8 cellular contexts compared by ENCODE assay signal in genomic region chr19:18097217-18097992, GRCh38. TPM values are rescaled to one million over a fixed set of nuclear protein-coding genes. Genes with fewer than 3 reads are reported as not detected.
DNase-seq lines count a peak whose midpoint lies in the region; ATAC-seq and TF ChIP-seq lines count a peak whose summit lies in the region.

Gene MAST3 (plus strand): TSS chr19:18097778. CDS start chr19:18097793, 15 bp downstream.

- dilution Hi-C loops in IMR-90 (cut with HindIII; ENCODE audit: low sequenced_read_pairs, unreplicated experiment): no loop called here

- H3K14ac ChIP-seq in IMR-90 (replicated peaks; ENCODE audit: low read depth, low read length): no peak within 1 kb of the TSS

- intact Hi-C loops in CD4-positive, alpha-beta T cell (cut with DNase I, micrococcal nuclease): no loop called here
- intact Hi-C loops in IMR-90 (cut with micrococcal nuclease) (no loop called here), Right ventricle myocardium superior (cut with DNase I) (no loop called here), tibial artery (cut with DNase I; ENCODE audit: low total_unique reads) (no loop called here)

- POLR2A ChIA-PET in CD4-positive, alpha-beta T cell (lab: Charles Lee): interaction anchor here (0.9 to 3.6 kb wide), 11 partner anchors 10 to 184 kb away, joined by 3 to 27 read pairs (median 4); partner anchors contain the start of genes IL12RB1, JUND, MPV17L2 and RAB3A
- POLR2A ChIA-PET in IMR-90 (lab: Charles Lee; ENCODE audit: unreplicated experiment): interaction anchor here (0.6 kb wide), 1 partner anchor 120 kb away, joined by 3 read pairs; no protein-coding TSS in a partner anchor

- peak; percentile 98 for ATAC-seq in CD4-positive, alpha-beta T cell (ENCODE audit: poor library complexity)
- ATAC-seq in IMR-90 (ENCODE audit: low read depth): peak; percentile 99
- peak; percentile 90 to 98 for ATAC-seq in activated naive CD4-positive, alpha-beta T cell treated with anti-CD3 and anti-CD28 coated beads, Interleukin-2, amount 50 U/mL, for 72 hours
- ATAC-seq in Right ventricle myocardium superior (ENCODE audit: poor library complexity): peak; percentile 97

- H3K4me1 ChIP-seq in IMR-90 (ENCODE audit: control insufficient read depth, insufficient read depth, low read length): peaks cover 8% of the 10 kb centered on the region; the same call in 1 of the 2 replicates
- peaks cover 8% of the 10 kb centered on the region for H3K4me1 ChIP-seq in parathyroid adenoma
- peaks cover 0 to 70% (median 34%) of the 10 kb centered on the region in 4 donors for H3K4me1 ChIP-seq in tibial artery

- H3K9me1 ChIP-seq in IMR-90 (ENCODE audit: insufficient read depth, low read length): no peaks in the 10 kb centered on the region

- H2AFZ ChIP-seq in IMR-90 (replicated peaks; ENCODE audit: low read length, poor library complexity) (peak within 1 kb of the TSS; percentile 82), SU-DHL-6 (ENCODE audit: low read depth, low read length, severe bottlenecking) (no peak within 1 kb of the TSS), parathyroid adenoma (peak within 1 kb of the TSS; percentile 59)

- no peaks in the 10 kb centered on the region for H3K9me3 ChIP-seq in CD4-positive, alpha-beta T cell (ENCODE audit: control insufficient read depth, low read length)
- H3K9me3 ChIP-seq in IMR-90 (ENCODE audit: control insufficient read depth, insufficient read depth, low read length) (no peaks in the 10 kb centered on the region), SU-DHL-6 (ENCODE audit: insufficient read depth, low read length) (no peaks in the 10 kb centered on the region), parathyroid adenoma (ENCODE audit: control insufficient read depth, low read length) (no peaks in the 10 kb centered on the region), tibial artery (no peaks in the 10 kb centered on the region)

- H3K4me3 Mint-ChIP-seq in CD4-positive, alpha-beta T cell: peak within 1 kb of the TSS; percentile 91

- H3K79me1 ChIP-seq in IMR-90 (ENCODE audit: low read depth in 1 of 2, low read length in 2 of 2): no peaks in the 10 kb centered on the region

- H3K36me3 Mint-ChIP-seq in CD4-positive, alpha-beta T cell (ENCODE audit: low read depth): peaks cover 6% of the 10 kb centered on the region
- H3K36me3 Mint-ChIP-seq in activated naive CD4-positive, alpha-beta T cell treated with anti-CD3 and anti-CD28 coated beads, Interleukin-2, amount 50 U/mL, for 72 hours: no peaks in the 10 kb centered on the region

- no peak within 1 kb of the TSS for H2BK120ac ChIP-seq in IMR-90 (ENCODE audit: low read depth, low read length)

- no peak for TF ChIP-seq POLR2A in IMR-90 (IDR thresholded peaks at IDR 0.05; ENCODE audit: low read depth, low read length)

- no peak within 1 kb of the TSS for H2BK5ac ChIP-seq in IMR-90 (ENCODE audit: low read depth, low read length, poor library complexity, severe bottlenecking)

- no peak within 1 kb of the TSS for H4K91ac ChIP-seq in IMR-90 (ENCODE audit: insufficient read depth, low read depth, low read length)

- no peaks in the 10 kb centered on the region for H3K27me3 Mint-ChIP-seq in CD4-positive, alpha-beta T cell

- 35% methylated on average over 11 of the region's 54 CpGs; no CpG with 5 or more reads in 1 of the 2 experiments for WGBS in IMR-90 (ENCODE audit: extremely low coverage in 2 of 2, insufficient read length in 1 of 2), 2 experiments

- peak; percentile 81 to 96 (median 92) for DNase-seq in CD4-positive, alpha-beta T cell
- DNase-seq in GM20000 (ENCODE audit: low spot score) (peak; percentile 99), IMR-90 (peak; percentile 67), Right ventricle myocardium superior (peak; percentile 90), tibial artery (peak; percentile 78 to 92)
- peak; percentile 95 to 97 for DNase-seq in activated naive CD4-positive, alpha-beta T cell treated with anti-CD3 and anti-CD28 coated beads, Interleukin-2, amount 50 U/mL, for 72 hours (ENCODE audit: low spot score in 2 of 2)

- H3K27me3 ChIP-seq in CD4-positive, alpha-beta T cell (ENCODE audit: control insufficient read depth, insufficient read depth, low read length): no peaks in the 10 kb centered on the region
- H3K27me3 ChIP-seq in IMR-90 (ENCODE audit: control insufficient read depth, insufficient read depth, low read length) (peaks cover 17% of the 10 kb centered on the region), SU-DHL-6 (ENCODE audit: low read length) (no peaks in the 10 kb centered on the region), parathyroid adenoma (ENCODE audit: control insufficient read depth, insufficient read depth, low read length) (no peaks in the 10 kb centered on the region), tibial artery (no peaks in the 10 kb centered on the region)

- H3K4me2 ChIP-seq in IMR-90 (ENCODE audit: low read depth, low read length) (peak within 1 kb of the TSS; percentile 82), SU-DHL-6 (ENCODE audit: low read depth, low read length, poor library complexity, severe bottlenecking) (peak within 1 kb of the TSS; percentile 71), parathyroid adenoma (ENCODE audit: low read length) (peak within 1 kb of the TSS; percentile 79)

- H3F3A ChIP-seq in SU-DHL-6 (ENCODE audit: insufficient read depth): peaks cover 56% of the 10 kb centered on the region

- H3K4ac ChIP-seq in IMR-90 (ENCODE audit: low read depth, low read length): 0 out of 2 replicates have a peak within 1 kb of the TSS, but pooled peaks have one; percentile 10

- H3K56ac ChIP-seq in IMR-90 (ENCODE audit: extremely low read depth, insufficient read depth, low read length): no peak within 1 kb of the TSS

- TF ChIP-seq RAD21 in IMR-90 (IDR thresholded peaks at IDR 0.05; ENCODE audit: low read length): no peak

- H2AK9ac ChIP-seq in IMR-90 (replicated peaks; ENCODE audit: low read depth, low read length, poor library complexity): peak within 1 kb of the TSS; percentile 79

- H4K5ac ChIP-seq in IMR-90 (ENCODE audit: low read depth, low read length): no peak within 1 kb of the TSS

- TF ChIP-seq CTCF in CD4-positive, alpha-beta T cell (IDR thresholded peaks at IDR 0.05): no peak
- no peak for TF ChIP-seq CTCF in GM20000 (IDR thresholded peaks at IDR 0.05; ENCODE audit: extremely low read depth, missing control alignments)
- TF ChIP-seq CTCF in IMR-90 (conservative IDR thresholded peaks at IDR 0.05; ENCODE audit: low read depth, low read length): no peak
- TF ChIP-seq CTCF in SU-DHL-6 (IDR thresholded peaks at IDR 0.05; ENCODE audit: insufficient read depth, low read length, poor library complexity, severe bottlenecking): no peak
- no peak for TF ChIP-seq CTCF in parathyroid adenoma (IDR thresholded peaks at IDR 0.05)
- no peak for TF ChIP-seq CTCF in tibial artery (IDR thresholded peaks at IDR 0.05)

- peaks cover 32% of the 10 kb centered on the region for H3K4me1 Mint-ChIP-seq in CD4-positive, alpha-beta T cell (ENCODE audit: low read depth)

- no peak within 1 kb of the TSS for H2BK20ac ChIP-seq in IMR-90 (ENCODE audit: low read depth, low read length)

- no peaks in the 10 kb centered on the region for H3K9me2 ChIP-seq in SU-DHL-6 (replicated peaks; ENCODE audit: insufficient read depth, low read length)

- H3K23ac ChIP-seq in IMR-90 (ENCODE audit: low read depth, low read length): peak within 1 kb of the TSS; percentile 59

- H4K8ac ChIP-seq in IMR-90 (ENCODE audit: low read depth in 2 of 2, low read length in 2 of 2): peak within 1 kb of the TSS; percentile 13 to 42; a peak in 2 of 4 replicates

- in situ Hi-C loops in IMR-90 (cut with MboI; ENCODE audit: low sequenced_read_pairs): no loop called here

- H3K9ac ChIP-seq in IMR-90 (ENCODE audit: low read depth, low read length) (peak within 1 kb of the TSS; percentile 50), SU-DHL-6 (ENCODE audit: low read length) (peak within 1 kb of the TSS; percentile 79), parathyroid adenoma (no peak within 1 kb of the TSS)

- H3K27ac Mint-ChIP-seq in CD4-positive, alpha-beta T cell: peak within 1 kb of the TSS; percentile 67
- H3K27ac Mint-ChIP-seq in activated naive CD4-positive, alpha-beta T cell treated with anti-CD3 and anti-CD28 coated beads, Interleukin-2, amount 50 U/mL, for 72 hours: peak within 1 kb of the TSS; percentile 13 to 77

- H3K36me3 ChIP-seq in IMR-90 (ENCODE audit: control insufficient read depth, insufficient read depth, low read length) (no peaks in the 10 kb centered on the region), SU-DHL-6 (ENCODE audit: low read length) (no peaks in the 10 kb centered on the region), parathyroid adenoma (ENCODE audit: control insufficient read depth, insufficient read depth, low read length) (no peaks in the 10 kb centered on the region), tibial artery (no peaks in the 10 kb centered on the region)

- H3K79me2 ChIP-seq in SU-DHL-6 (ENCODE audit: insufficient read depth, low read length) (peaks cover 41% of the 10 kb centered on the region), parathyroid adenoma (no peaks in the 10 kb centered on the region)

- H3K18ac ChIP-seq in IMR-90 (ENCODE audit: low read depth, low read length): no peak within 1 kb of the TSS

- peak within 1 kb of the TSS; percentile 42 for H3K4me3 ChIP-seq in IMR-90 (ENCODE audit: insufficient read depth, low read depth, low read length)
- H3K4me3 ChIP-seq in SU-DHL-6 (ENCODE audit: insufficient read depth, low read length, poor library complexity, severe bottlenecking): peak within 1 kb of the TSS; percentile 78
- H3K4me3 ChIP-seq in parathyroid adenoma (ENCODE audit: low read depth, low read length): peak within 1 kb of the TSS; percentile 61
- peak within 1 kb of the TSS; percentile 57 to 73 for H3K4me3 ChIP-seq in tibial artery

- CTCF ChIA-PET in CD4-positive, alpha-beta T cell (lab: Charles Lee): interaction anchor here (1.2 to 1.4 kb wide), 2 partner anchors 16 to 34 kb away, joined by 3 to 7 read pairs; no protein-coding TSS in a partner anchor
- CTCF ChIA-PET in IMR-90 (lab: Yijun Ruan, JAX): no interaction called here

- H3K27ac ChIP-seq in CD4-positive, alpha-beta T cell (ENCODE audit: low read depth, low read length): peak within 1 kb of the TSS; percentile 53
- no peak within 1 kb of the TSS for H3K27ac ChIP-seq in IMR-90 (ENCODE audit: insufficient read depth, low read length)
- peak within 1 kb of the TSS; percentile 93 for H3K27ac ChIP-seq in SU-DHL-6 (ENCODE audit: low read depth, low read length)
- H3K27ac ChIP-seq in parathyroid adenoma: no peak within 1 kb of the TSS
- H3K27ac ChIP-seq in tibial artery: peak within 1 kb of the TSS; percentile 70 to 74

- H3K9me3 Mint-ChIP-seq in CD4-positive, alpha-beta T cell: no peaks in the 10 kb centered on the region
- H3K9me3 Mint-ChIP-seq in activated naive CD4-positive, alpha-beta T cell treated with anti-CD3 and anti-CD28 coated beads, Interleukin-2, amount 50 U/mL, for 72 hours: no peaks in the 10 kb centered on the region

- H4K20me1 ChIP-seq in IMR-90 (ENCODE audit: insufficient read depth, low read length) (no peaks in the 10 kb centered on the region), SU-DHL-6 (ENCODE audit: low read depth, low read length) (no peaks in the 10 kb centered on the region)

- no peak within 1 kb of the TSS for H2BK15ac ChIP-seq in IMR-90 (ENCODE audit: low read depth, low read length)

- no peak within 1 kb of the TSS for H2AK5ac ChIP-seq in IMR-90 (ENCODE audit: low read depth, low read length)

- no TSS peak for BruUV-seq in IMR-90 (replicated peaks; lab: Mats Ljungman, UMichigan)

RNA-seq across cellular contexts. Expression of gene MAST3, which starts in this region (rescaled TPM):
- total RNA-seq in CD4-positive, alpha-beta T cell: 10 to 100 TPM; 16.1 to 16.4 TPM
- total RNA-seq in IMR-90 (2012; rRNA removed): 1.3 and 1.4 TPM in 2 replicates
- 3.9 and 4.3 TPM in 2 replicates for polyA plus RNA-seq in IMR-90 (2012; rRNA removed)
- 2.5 and 4.0 TPM in 2 replicates for polyA plus RNA-seq in IMR-90 (2012; cell fraction: cytosol; rRNA removed)
- 12.9 and 21.9 TPM in 2 replicates for polyA plus RNA-seq in IMR-90 (2012; cell fraction: nucleus; rRNA removed; ENCODE audit: low replicate concordance)
- total RNA-seq in activated naive CD4-positive, alpha-beta T cell treated with anti-CD3 and anti-CD28 coated beads, Interleukin-2, amount 50 U/mL, for 72 hours: 10 to 100 TPM; 19.5 to 54.6 TPM
- 4.9 TPM for total RNA-seq in Right ventricle myocardium superior

Comparison
In these comparisons a context has a peak if more than half of its experiments do, and no peak if none do; other contexts are left out.
1. H3K27ac ChIP-seq: peak in CD4-positive, alpha-beta T cell (single experiment), SU-DHL-6 (single experiment) and tibial artery (2 of 2); none in IMR-90 (single experiment) and parathyroid adenoma (single experiment).
2. Peak in every context shown above with its lines, with median percentiles within 50 percentile points of each other: ATAC-seq, DNase-seq, H3K4me2 ChIP-seq and H3K4me3 ChIP-seq.